In the genomic region with DNA sequence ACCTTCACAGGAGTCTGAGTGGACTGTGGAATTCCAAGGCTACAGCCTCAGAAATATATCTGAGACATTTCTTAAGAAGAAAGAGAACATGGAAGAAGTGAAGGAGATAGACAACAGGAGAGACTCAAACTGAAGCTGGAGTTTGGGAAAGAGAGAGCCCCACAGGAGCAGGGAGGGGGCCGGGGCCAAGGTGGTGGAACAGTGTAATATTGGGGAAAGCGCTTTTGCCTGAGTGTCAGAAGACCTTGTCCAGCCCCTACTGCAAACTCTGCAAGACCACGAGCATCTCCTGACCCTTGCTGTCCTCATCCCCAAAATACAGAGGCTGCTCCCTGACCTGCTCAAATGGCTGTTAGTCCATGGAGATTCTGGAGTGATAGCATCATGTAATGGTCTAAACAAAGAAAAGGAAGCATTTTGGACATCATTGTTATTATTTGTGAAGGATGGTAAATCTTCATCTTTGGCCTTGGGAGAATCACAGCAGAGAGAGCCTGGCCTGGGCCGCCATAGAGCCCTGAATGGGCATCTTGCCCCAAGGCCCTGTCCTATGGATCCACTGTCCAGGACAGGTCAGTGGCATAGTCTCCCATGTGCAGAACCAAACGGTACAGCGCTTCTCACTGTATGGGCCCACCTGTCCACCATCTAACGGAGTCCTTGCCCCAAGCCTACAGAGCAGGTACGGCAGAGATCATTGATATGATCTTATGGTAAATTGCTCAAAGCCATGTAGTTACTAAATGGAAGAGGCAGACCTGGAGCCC, we compare ENCODE assay signal across 18 cellular contexts.
"Had no signal": no experiment of that assay in that cellular context is flagged by ENCODE, and none has a peak within 500 bp of the region (broad histone marks: within the 10 kb centered on the region; RNA-seq: fewer than 3 reads in every experiment).

No MANE protein-coding gene starts in this region.

- ATAC-seq: natural killer cell treated with Interleukin-12 subunit alpha and Interleukin-12 subunit beta and Interleukin-15 and Interleukin-18, amount 100 ng/mL, for 72 hours; stimulated activated naive B cell treated with anti-CD40 and anti-IgM and Interleukin-4, amounts not matched to agents 10 μg/mL and 1 μg/mL and 100 μg/mL, for 72 hours; upper lobe of right lung; WTC11 had no signal

- H3K27ac ChIP-seq: adrenal gland, dorsolateral prefrontal cortex, epithelial cell of prostate, parathyroid adenoma, right lobe of liver, skin epidermis, upper lobe of right lung had no signal

- H3K9me3 Mint-ChIP-seq: activated T-helper 1 cell treated with anti-CD3 and anti-CD28 coated beads, Interleukin-12 subunit alpha, Interleukin-12 subunit beta, Interleukin-2, Interleukin-4 antibody, amounts not matched to agents 30 ng/mL and 10 ng/mL and 1 ng/mL, durations not matched to agents 14 hours and 24 hours and 36 hours; central memory CD8-positive, alpha-beta T cell; natural killer cell treated with Interleukin-12 subunit alpha and Interleukin-12 subunit beta and Interleukin-15 and Interleukin-18, amount 100 ng/mL, for 72 hours; T-helper 1 cell treated with Interleukin-12 subunit alpha and Interleukin-12 subunit beta and Interleukin-4 antibody, amounts not matched to agents 30 μg/mL and 1 μg/mL, for 36 hours; WTC11 had no signal

- DNase-seq: dorsolateral prefrontal cortex; midbrain; stimulated activated CD4-positive, alpha-beta T cell treated with anti-CD3 and anti-CD28 coated beads, Interleukin-1b, Interleukin-23, amount 100 ng/mL, for 48 hours; stimulated activated naive B cell treated with anti-CD40 and anti-IgM and Interleukin-4, amounts not matched to agents 10 μg/mL and 1 μg/mL and 100 μg/mL, for 72 hours; T1000; upper lobe of right lung had no signal

- H3K27ac Mint-ChIP-seq: activated naive CD8-positive, alpha-beta T cell; activated T-helper 1 cell treated with anti-CD3 and anti-CD28 coated beads, Interleukin-12 subunit alpha, Interleukin-12 subunit beta, Interleukin-2, Interleukin-4 antibody, amounts not matched to agents 30 ng/mL and 10 ng/mL and 1 ng/mL, durations not matched to agents 14 hours and 24 hours and 36 hours; natural killer cell treated with Interleukin-12 subunit alpha and Interleukin-12 subunit beta and Interleukin-15 and Interleukin-18, amount 100 ng/mL, for 72 hours; stimulated activated naive B cell treated with anti-CD40 and anti-IgM and Interleukin-4, amounts not matched to agents 10 μg/mL and 1 μg/mL and 100 μg/mL, for 72 hours; T-helper 1 cell treated with Interleukin-12 subunit alpha and Interleukin-12 subunit beta and Interleukin-4 antibody, amounts not matched to agents 30 μg/mL and 1 μg/mL, for 36 hours; WTC11 had no signal

- H3K9me3 ChIP-seq: adrenal gland, heart right ventricle, right lobe of liver, upper lobe of right lung had no signal

- H3K4me3 Mint-ChIP-seq: activated naive CD8-positive, alpha-beta T cell; activated T-helper 1 cell treated with anti-CD3 and anti-CD28 coated beads, Interleukin-12 subunit alpha, Interleukin-12 subunit beta, Interleukin-2, Interleukin-4 antibody, amounts not matched to agents 30 ng/mL and 10 ng/mL and 1 ng/mL, durations not matched to agents 14 hours and 24 hours and 36 hours; central memory CD8-positive, alpha-beta T cell; natural killer cell treated with Interleukin-12 subunit alpha and Interleukin-12 subunit beta and Interleukin-15 and Interleukin-18, amount 100 ng/mL, for 72 hours; stimulated activated naive B cell treated with anti-CD40 and anti-IgM and Interleukin-4, amounts not matched to agents 10 μg/mL and 1 μg/mL and 100 μg/mL, for 72 hours; T-helper 1 cell treated with Interleukin-12 subunit alpha and Interleukin-12 subunit beta and Interleukin-4 antibody, amounts not matched to agents 30 μg/mL and 1 μg/mL, for 36 hours; WTC11 had no signal

- H3K4me3 ChIP-seq: adrenal gland, dorsolateral prefrontal cortex, heart right ventricle, right lobe of liver, skin epidermis, upper lobe of right lung had no signal

- H3K4me1 Mint-ChIP-seq: central memory CD8-positive, alpha-beta T cell; stimulated activated naive B cell treated with anti-CD40 and anti-IgM and Interleukin-4, amounts not matched to agents 10 μg/mL and 1 μg/mL and 100 μg/mL, for 72 hours had no signal

- H3K27me3 ChIP-seq: adrenal gland, right lobe of liver, upper lobe of right lung had no signal

- H3K4me1 ChIP-seq: adrenal gland, parathyroid adenoma, right lobe of liver, upper lobe of right lung had no signal

- H2AFZ ChIP-seq: parathyroid adenoma had no signal

- H3K36me3 Mint-ChIP-seq: activated naive CD8-positive, alpha-beta T cell; natural killer cell treated with Interleukin-12 subunit alpha and Interleukin-12 subunit beta and Interleukin-15 and Interleukin-18, amount 100 ng/mL, for 72 hours; stimulated activated naive B cell treated with anti-CD40 and anti-IgM and Interleukin-4, amounts not matched to agents 10 μg/mL and 1 μg/mL and 100 μg/mL, for 72 hours; WTC11 had no signal

- H3K9ac ChIP-seq: parathyroid adenoma had no signal

- H3K36me3 ChIP-seq: adrenal gland, heart right ventricle, right lobe of liver, upper lobe of right lung had no signal

- H3K79me2 ChIP-seq: parathyroid adenoma had no signal
